In the genomic region with DNA sequence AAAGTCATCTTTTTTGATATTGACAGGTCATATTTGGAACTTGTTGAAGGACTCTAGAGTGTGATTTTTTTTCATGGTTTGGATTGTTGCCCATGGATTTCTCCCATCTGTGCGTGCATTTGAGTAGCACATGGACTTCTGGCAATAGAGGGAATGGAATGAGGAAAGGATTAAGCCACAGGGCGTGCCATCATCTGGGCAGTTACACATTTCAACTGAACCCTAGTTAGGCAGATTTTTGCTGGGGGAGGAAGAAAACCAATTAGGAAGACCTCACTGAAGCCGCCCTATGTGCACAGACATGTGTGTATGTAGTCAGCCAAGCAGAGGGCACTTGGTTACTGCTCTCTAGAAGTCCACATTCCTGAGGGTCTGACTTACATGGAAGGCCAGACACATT, we compare ENCODE assay signal across 15 cellular contexts.
A peak's percentile ranks its signal among the peaks of the same experiment; 100 is the strongest.
DNase-seq lines count a peak whose midpoint lies in the region; ATAC-seq and TF ChIP-seq lines count a peak whose summit lies in the region.
"Had no signal": no experiment of that assay in that cellular context is flagged by ENCODE, and none has a peak within 500 bp of the region (broad histone marks: within the 10 kb centered on the region; RNA-seq: fewer than 3 reads in every experiment).

No MANE protein-coding gene starts in this region.

- peaks cover 18% of the 10 kb centered on the region for H3K4me1 ChIP-seq in cardiac muscle cell (ENCODE audit: low read depth)
- peaks cover 0 to 23% of the 10 kb centered on the region in 2 donors for H3K4me1 ChIP-seq in right atrium auricular region
- H3K4me1 ChIP-seq in adipocyte (ENCODE audit: control insufficient read depth, insufficient read depth, low read length): peaks cover 31% of the 10 kb centered on the region
- H3K4me1 ChIP-seq in tibial artery: peaks cover 0 to 23% (median 7%) of the 10 kb centered on the region in 4 donors

- peaks cover 10% of the 10 kb centered on the region for H3K27me3 Mint-ChIP-seq in glutamatergic neuron (ENCODE audit: unreplicated experiment)

- intact Hi-C loops in tibial artery (cut with DNase I; ENCODE audit: low total_unique reads): loop anchor here (10.0 kb wide), 1 partner anchor 61 kb away; no protein-coding TSS in a partner anchor

- no peak overlapping the region for H3K4me3 Mint-ChIP-seq in glutamatergic neuron (ENCODE audit: unreplicated experiment)
- H3K4me3 Mint-ChIP-seq: activated naive CD8-positive, alpha-beta T cell treated with anti-CD3 and anti-CD28 coated beads for 36 hours; immature natural killer cell had no signal

- H3K27ac ChIP-seq in cardiac muscle cell: peak overlapping the region; percentile 34
- no peak overlapping the region for H3K27ac ChIP-seq in right atrium auricular region
- H3K27ac ChIP-seq in tibial artery: peak overlapping the region; percentile 22 to 40
- H3K27ac ChIP-seq: suprapubic skin had no signal

- H3K9me3 ChIP-seq in cardiac muscle cell (ENCODE audit: low read depth) (no peaks in the 10 kb centered on the region), right atrium auricular region (no peaks in the 10 kb centered on the region), adipocyte (ENCODE audit: control insufficient read depth, low read length) (no peaks in the 10 kb centered on the region), tibial artery (no peaks in the 10 kb centered on the region)
- H3K9me3 ChIP-seq: suprapubic skin had no signal

- H3K27me3 ChIP-seq in cardiac muscle cell (no peaks in the 10 kb centered on the region), right atrium auricular region (no peaks in the 10 kb centered on the region), adipocyte (replicated peaks; ENCODE audit: control insufficient read depth, insufficient read depth, low read length) (no peaks in the 10 kb centered on the region), tibial artery (no peaks in the 10 kb centered on the region), H7 (ENCODE audit: control insufficient read depth, insufficient read depth, low read length) (no peaks in the 10 kb centered on the region)
- H3K27me3 ChIP-seq: suprapubic skin had no signal

- H3K9me3 Mint-ChIP-seq in glutamatergic neuron (ENCODE audit: unreplicated experiment): peaks cover 12% of the 10 kb centered on the region
- H3K9me3 Mint-ChIP-seq: activated naive CD8-positive, alpha-beta T cell treated with anti-CD3 and anti-CD28 coated beads for 36 hours; immature natural killer cell had no signal

- peaks cover 27% of the 10 kb centered on the region for H3K4me1 Mint-ChIP-seq in glutamatergic neuron (ENCODE audit: low read depth, unreplicated experiment)
- H3K4me1 Mint-ChIP-seq: activated naive CD8-positive, alpha-beta T cell treated with anti-CD3 and anti-CD28 coated beads for 36 hours; immature natural killer cell had no signal

- no peak for TF ChIP-seq CTCF in cardiac muscle cell (IDR thresholded peaks at IDR 0.05; ENCODE audit: low read depth, low read length)
- no peak for TF ChIP-seq CTCF in right atrium auricular region (IDR thresholded peaks at IDR 0.05)
- TF ChIP-seq CTCF in foreskin fibroblast (IDR thresholded peaks at IDR 0.05; ENCODE audit: low read depth, low read length): no peak
- no peak for TF ChIP-seq CTCF in tibial artery (IDR thresholded peaks at IDR 0.05)
- TF ChIP-seq CTCF in glutamatergic neuron (IDR thresholded peaks at IDR 0.05; ENCODE audit: partially characterized antibody, unreplicated experiment): no peak

- H3K4me3 ChIP-seq in cardiac muscle cell (no peak overlapping the region), right atrium auricular region (no peak overlapping the region), adipocyte (ENCODE audit: low read length) (no peak overlapping the region), foreskin fibroblast (ENCODE audit: low read depth in 1 of 2, low read length in 2 of 2) (no peak overlapping the region), tibial artery (no peak overlapping the region), H7 (ENCODE audit: insufficient read depth, low read depth, low read length) (no peak overlapping the region)
- H3K4me3 ChIP-seq: suprapubic skin had no signal

- peak overlapping the region; percentile 24 for H3K9ac ChIP-seq in adipocyte (ENCODE audit: low read length)

- H3K36me3 ChIP-seq in cardiac muscle cell: peaks cover 16% of the 10 kb centered on the region
- no peaks in the 10 kb centered on the region for H3K36me3 ChIP-seq in right atrium auricular region
- no peaks in the 10 kb centered on the region for H3K36me3 ChIP-seq in adipocyte (ENCODE audit: control insufficient read depth, insufficient read depth, low read length, severe bottlenecking)
- peaks cover 6 to 11% (median 9%) of the 10 kb centered on the region in 3 donors for H3K36me3 ChIP-seq in tibial artery
- no peaks in the 10 kb centered on the region for H3K36me3 ChIP-seq in H7 (replicated peaks; ENCODE audit: control insufficient read depth, insufficient read depth, low read length)
- H3K36me3 ChIP-seq: suprapubic skin had no signal

- ATAC-seq in GM18498 (IDR thresholded peaks at IDR 0.05; ENCODE audit: unreplicated experiment): no peak
- ATAC-seq: PC-3 had no signal

- peak in 1 of 2 donors; percentile 33 for DNase-seq in cardiac muscle cell (ENCODE audit: low read depth in 1 of 2, low spot score in 1 of 2)
- DNase-seq in right atrium auricular region (ENCODE audit: low spot score): no peak
- peak; percentile 78 for DNase-seq in adipocyte (ENCODE audit: low read depth)
- DNase-seq in foreskin fibroblast: peak; percentile 59 to 84
- DNase-seq in tibial artery: no peak
- DNase-seq in glutamatergic neuron: no peak
- no peak for DNase-seq in H7
- DNase-seq: activated CD4-positive, CD25-positive, alpha-beta regulatory T cell; activated naive CD8-positive, alpha-beta T cell treated with anti-CD3 and anti-CD28 coated beads for 36 hours; immature natural killer cell; midbrain; PC-3; stimulated activated CD4-positive, alpha-beta T cell treated with anti-CD3 and anti-CD28 coated beads, Interleukin-15, amount 100 ng/mL, for 24 hours had no signal

- H3K27ac Mint-ChIP-seq in glutamatergic neuron (ENCODE audit: unreplicated experiment): no peak overlapping the region
- H3K27ac Mint-ChIP-seq: activated naive CD8-positive, alpha-beta T cell treated with anti-CD3 and anti-CD28 coated beads for 36 hours; immature natural killer cell had no signal

- peaks cover 3% of the 10 kb centered on the region for H3K36me3 Mint-ChIP-seq in glutamatergic neuron (ENCODE audit: unreplicated experiment)
- H3K36me3 Mint-ChIP-seq: activated naive CD8-positive, alpha-beta T cell treated with anti-CD3 and anti-CD28 coated beads for 36 hours; immature natural killer cell had no signal

Comparison
In these comparisons a context has a peak if more than half of its experiments do, and no peak if none do; other contexts are left out.
1. H3K27ac ChIP-seq: peak in cardiac muscle cell (single experiment) and tibial artery (2 of 2); none in right atrium auricular region (0 of 2).
2. DNase-seq: peak in adipocyte (single experiment) and foreskin fibroblast (2 of 2); none in right atrium auricular region (single experiment), tibial artery (0 of 2), glutamatergic neuron (single experiment) and H7 (single experiment).